Comparison of ENCODE assay signal across 19 cellular contexts in genomic region chr2:201436141-201436540, GRCh38.
"Had no signal": no experiment of that assay in that cellular context is flagged by ENCODE, and none has a peak within 500 bp of the region (broad histone marks: within the 10 kb centered on the region; RNA-seq: fewer than 3 reads in every experiment).

No MANE protein-coding gene starts in this region.

- ATAC-seq: activated CD4-positive, CD25-positive, alpha-beta regulatory T cell treated with anti-CD3 and anti-CD28 coated beads, Interleukin-2, amount 50 U/mL, for 24 hours; activated naive CD4-positive, alpha-beta T cell treated with anti-CD3 and anti-CD28 coated beads, Interleukin-2, amount 50 U/mL, for 72 hours; gastrocnemius medialis; naive thymus-derived CD4-positive, alpha-beta T cell; pancreas; stimulated activated memory B cell treated with anti-CD40 and anti-IgM and Interleukin-4, amounts not matched to agents 10 μg/mL and 1 μg/mL and 100 μg/mL, for 72 hours had no signal

- H3K27ac ChIP-seq: gastrocnemius medialis, pancreas, tibial artery had no signal

- H3K27me3 ChIP-seq: gastrocnemius medialis, pancreas, tibial artery had no signal

- DNase-seq: activated CD4-positive, alpha-beta T cell treated with anti-CD3 and anti-CD28 coated beads, Interleukin-2, amount 50 U/mL, for 4 hours; activated effector memory CD4-positive, alpha-beta T cell treated with Interleukin-2 at 50 U/mL for 16 hours; activated T-cell treated with anti-CD3 and anti-CD28 coated beads, Interleukin-2, amount 50 U/mL, for 1 hour; amygdala; cortex of kidney; effector CD8-positive, alpha-beta T cell; gastrocnemius medialis; mammary epithelial cell; naive thymus-derived CD4-positive, alpha-beta T cell; pancreas; stimulated activated CD4-positive, alpha-beta T cell treated with anti-CD3 and anti-CD28 coated beads, Interleukin-12 subunit alpha, Interleukin-12 subunit beta, amount 100 ng/mL, for 4 hours; stimulated activated CD4-positive, alpha-beta T cell treated with anti-CD3 and anti-CD28 coated beads, Interleukin-2, amount 100 ng/mL, for 24 hours; SW 1271; tibial artery had no signal

- H3K27me3 Mint-ChIP-seq: central memory CD8-positive, alpha-beta T cell; naive thymus-derived CD4-positive, alpha-beta T cell; stimulated activated memory B cell treated with anti-CD40 and anti-IgM and Interleukin-4, amounts not matched to agents 10 μg/mL and 1 μg/mL and 100 μg/mL, for 72 hours had no signal

- H3K36me3 ChIP-seq: gastrocnemius medialis, pancreas, tibial artery had no signal

- H3K4me3 Mint-ChIP-seq: brain; central memory CD8-positive, alpha-beta T cell; naive thymus-derived CD4-positive, alpha-beta T cell; stimulated activated memory B cell treated with anti-CD40 and anti-IgM and Interleukin-4, amounts not matched to agents 10 μg/mL and 1 μg/mL and 100 μg/mL, for 72 hours had no signal

- H3K9me3 ChIP-seq: gastrocnemius medialis, pancreas, tibial artery had no signal

- H3K4me3 ChIP-seq: gastrocnemius medialis, pancreas, tibial artery had no signal

- H3K27ac Mint-ChIP-seq: activated naive CD4-positive, alpha-beta T cell treated with anti-CD3 and anti-CD28 coated beads, Interleukin-2, amount 50 U/mL, for 72 hours; brain; stimulated activated memory B cell treated with anti-CD40 and anti-IgM and Interleukin-4, amounts not matched to agents 10 μg/mL and 1 μg/mL and 100 μg/mL, for 72 hours had no signal

- H3K9me3 Mint-ChIP-seq: central memory CD8-positive, alpha-beta T cell; stimulated activated memory B cell treated with anti-CD40 and anti-IgM and Interleukin-4, amounts not matched to agents 10 μg/mL and 1 μg/mL and 100 μg/mL, for 72 hours had no signal
